ENCODE assay signal across 8 cellular contexts in the genomic region with DNA sequence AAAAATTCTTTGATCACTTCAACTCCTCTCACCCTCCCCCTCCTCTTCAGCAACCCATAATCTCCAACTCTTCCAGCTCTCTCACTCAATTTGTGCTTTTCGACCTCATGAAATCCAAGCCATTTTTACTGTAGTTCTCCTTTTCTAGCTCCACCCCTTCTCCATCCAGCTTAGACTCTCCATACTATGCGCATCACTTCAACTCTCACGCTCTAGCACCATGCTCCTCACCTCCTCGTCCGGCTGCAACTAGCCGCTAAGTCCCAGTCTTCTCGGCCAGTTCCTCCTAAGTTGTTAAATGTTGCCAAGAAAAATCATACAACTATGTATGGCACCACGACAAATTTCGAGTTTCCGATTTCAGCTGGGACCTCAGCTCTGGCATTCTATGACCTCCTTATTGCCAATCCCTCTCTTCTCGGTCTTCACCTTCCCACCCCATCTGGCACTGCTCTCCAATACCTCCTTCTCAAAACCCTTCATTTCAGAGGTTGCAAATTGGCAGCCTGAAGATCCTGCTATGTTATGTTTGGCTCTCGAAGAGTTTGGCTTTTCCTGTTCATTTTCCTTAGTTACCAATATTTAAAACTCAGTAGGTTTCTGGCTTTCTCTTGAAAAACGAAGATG. TPM values are rescaled to one million over a fixed set of nuclear protein-coding genes. Genes with fewer than 3 reads are reported as not detected.
DNase-seq lines count a peak whose midpoint lies in the region; ATAC-seq and TF ChIP-seq lines count a peak whose summit lies in the region.

No MANE protein-coding gene starts in this region.

- no peaks in the 10 kb centered on the region for H3K79me2 ChIP-seq in parathyroid adenoma

- DNase-seq in GM06990 (ENCODE audit: extremely low read depth, insufficient read length): no peak
- DNase-seq in NCI-H446 (lab: John Stamatoyannopoulos, UW): peak; percentile 12 to 42
- DNase-seq in central memory CD4-positive, alpha-beta T cell: no peak
- no peak for DNase-seq in colonic mucosa
- DNase-seq in CD1c-positive myeloid dendritic cell (ENCODE audit: extremely low spot score): no peak

- H3K4me3 ChIP-seq in GM06990 (replicated peaks; ENCODE audit: low read depth, low read length) (peak overlapping the region; percentile 74), duodenal mucosa (ENCODE audit: low read depth in 1 of 2, low read length in 2 of 2) (peak overlapping the region; percentile 87 to 89), parathyroid adenoma (ENCODE audit: low read depth, low read length) (peak overlapping the region; percentile 79), colonic mucosa (no peak overlapping the region)

- no peak for ATAC-seq in HG03354 (IDR thresholded peaks at IDR 0.05; ENCODE audit: poor library complexity, severe bottlenecking, unreplicated experiment)

- H3K9me3 ChIP-seq in duodenal mucosa (ENCODE audit: control insufficient read depth in 1 of 2, low read length in 2 of 2) (no peaks in the 10 kb centered on the region), parathyroid adenoma (ENCODE audit: control insufficient read depth, low read length) (no peaks in the 10 kb centered on the region), colonic mucosa (no peaks in the 10 kb centered on the region)

- H2AFZ ChIP-seq in parathyroid adenoma: peak overlapping the region; percentile 69

- peak overlapping the region; percentile 98 for H3K4me2 ChIP-seq in parathyroid adenoma (ENCODE audit: low read length)

- TF ChIP-seq CTCF in GM06990 (IDR thresholded peaks at IDR 0.05; ENCODE audit: insufficient read depth, low read length, poor library complexity, severe bottlenecking) (no peak), parathyroid adenoma (IDR thresholded peaks at IDR 0.05) (no peak), colonic mucosa (IDR thresholded peaks at IDR 0.05) (no peak)

- no peaks in the 10 kb centered on the region for H3K36me3 ChIP-seq in GM06990 (ENCODE audit: control insufficient read depth, insufficient read depth, low read length)
- peaks cover 4% of the 10 kb centered on the region in 2 donors for H3K36me3 ChIP-seq in duodenal mucosa (ENCODE audit: control insufficient read depth in 1 of 2, insufficient read depth in 2 of 2, low read length in 2 of 2)
- H3K36me3 ChIP-seq in parathyroid adenoma (ENCODE audit: control insufficient read depth, insufficient read depth, low read length): no peaks in the 10 kb centered on the region
- no peaks in the 10 kb centered on the region for H3K36me3 ChIP-seq in colonic mucosa

- H3K4me1 ChIP-seq in duodenal mucosa (ENCODE audit: control insufficient read depth in 1 of 2, insufficient read depth in 2 of 2, low read length in 2 of 2): peaks cover 15 to 23% of the 10 kb centered on the region in 2 donors
- peaks cover 5% of the 10 kb centered on the region for H3K4me1 ChIP-seq in parathyroid adenoma
- no peaks in the 10 kb centered on the region for H3K4me1 ChIP-seq in colonic mucosa

- H3K27ac ChIP-seq in duodenal mucosa (ENCODE audit: low read depth, low read length): no peak overlapping the region
- peak overlapping the region; percentile 63 for H3K27ac ChIP-seq in parathyroid adenoma
- no peak overlapping the region for H3K27ac ChIP-seq in colonic mucosa

- H3K9ac ChIP-seq in duodenal mucosa (ENCODE audit: low read depth in 1 of 2, low read length in 2 of 2): peak overlapping the region in 1 of 2 donors; percentile 82
- H3K9ac ChIP-seq in parathyroid adenoma: no peak overlapping the region
- H3K9ac ChIP-seq in colonic mucosa (ENCODE audit: low read depth in 2 of 2, low read length in 2 of 2): no peak overlapping the region

- intact Hi-C loops in colonic mucosa (cut with DNase I): no loop called here

- H3K27me3 ChIP-seq in GM06990 (replicated peaks; ENCODE audit: control insufficient read depth, insufficient read depth, low read length) (no peaks in the 10 kb centered on the region), duodenal mucosa (ENCODE audit: control insufficient read depth in 1 of 2, insufficient read depth in 2 of 2, low read length in 2 of 2) (no peaks in the 10 kb centered on the region), parathyroid adenoma (ENCODE audit: control insufficient read depth, insufficient read depth, low read length) (no peaks in the 10 kb centered on the region), colonic mucosa (no peaks in the 10 kb centered on the region)

RNA-seq across cellular contexts. Expression of a gene that starts 1.1 kb away (rescaled TPM):
- total RNA-seq in colonic mucosa: 1 to 10 TPM; 2.8 to 3.5 TPM

RNA-seq across cellular contexts. Expression of a gene that starts 4.4 kb away (rescaled TPM):
- total RNA-seq in colonic mucosa: 1 to 10 TPM; 1.2 to 1.9 TPM

RNA-seq across cellular contexts. Expression of a gene that starts 12.9 kb away (rescaled TPM):
- total RNA-seq in colonic mucosa: not detected

RNA-seq across cellular contexts. Expression of a gene that starts 17.9 kb away (rescaled TPM):
- total RNA-seq in colonic mucosa: 100 to 1,000 TPM; 420 to 719 TPM

RNA-seq across cellular contexts. Expression of a gene that starts 22.8 kb away (rescaled TPM):
- total RNA-seq in colonic mucosa: 1 to 10 TPM; 2.3 to 4.5 TPM

Comparison
In these comparisons a context has a peak if more than half of its experiments do, and no peak if none do; other contexts are left out.
1. DNase-seq: peak in NCI-H446 (2 of 2); none in GM06990 (single experiment), central memory CD4-positive, alpha-beta T cell (single experiment), colonic mucosa (single experiment) and CD1c-positive myeloid dendritic cell (single experiment).